In the genomic region with DNA sequence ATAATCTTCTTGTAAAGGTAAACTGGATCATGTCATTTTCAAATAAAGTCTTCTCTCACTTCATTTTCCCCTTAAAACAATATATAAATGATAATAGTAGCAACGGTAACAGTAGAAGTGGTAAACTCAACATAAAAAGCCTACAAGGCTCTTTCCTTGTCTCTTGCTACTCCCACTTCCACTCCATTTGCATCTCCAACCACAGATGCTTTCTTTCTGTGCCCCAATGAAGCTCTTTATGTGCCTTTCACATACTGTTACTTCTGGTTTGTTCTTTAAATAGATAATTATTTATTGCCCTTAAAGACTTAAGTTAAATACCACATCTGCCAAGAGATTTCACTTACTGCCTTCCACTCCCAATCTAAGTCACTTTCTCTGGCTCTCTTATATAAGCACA, we compare ENCODE assay signal across 26 cellular contexts.
DNase-seq lines count a peak whose midpoint lies in the region; ATAC-seq, FAIRE-seq and TF ChIP-seq lines count a peak whose summit lies in the region.
"Had no signal": no experiment of that assay in that cellular context is flagged by ENCODE, and none has a peak within 500 bp of the region (broad histone marks: within the 10 kb centered on the region; RNA-seq: fewer than 3 reads in every experiment).

No MANE protein-coding gene starts in this region.

- H4K20me1 ChIP-seq in K562 (replicated peaks; ENCODE audit: control insufficient read depth, insufficient read depth, low read length), result no peaks in the 10 kb centered on the region
- H4K20me1 ChIP-seq in GM23338 (replicated peaks; ENCODE audit: insufficient read depth), result no peaks in the 10 kb centered on the region
- H4K20me1 ChIP-seq: BLaER1 had no signal

- intact Hi-C loops in K562 (cut with micrococcal nuclease), result no loop called here
- intact Hi-C loops in activated naive CD4-positive, alpha-beta T cell treated with anti-CD3 and anti-CD28 coated beads for 36 hours (cut with micrococcal nuclease), result no loop called here

- peaks cover 9 to 22% of the 10 kb centered on the region in 2 experiments; a peak in 4 of 5 replicates for H3K4me1 ChIP-seq in K562 (replicated peaks in 1 of 2; ENCODE audit: control insufficient read depth in 2 of 2, insufficient read depth in 2 of 2, low read length in 2 of 2)
- H3K4me1 ChIP-seq in GM23338 (ENCODE audit: insufficient read depth), result peaks cover 18% of the 10 kb centered on the region
- H3K4me1 ChIP-seq: BLaER1, Peyer's patch, suprapubic skin had no signal

- H3K27ac Mint-ChIP-seq in activated naive CD4-positive, alpha-beta T cell treated with anti-CD3 and anti-CD28 coated beads for 36 hours, result no peak overlapping the region
- H3K27ac Mint-ChIP-seq in GM23338, result no peak overlapping the region
- H3K27ac Mint-ChIP-seq: activated CD4-positive, alpha-beta T cell treated with anti-CD3 and anti-CD28 coated beads, Interleukin-2, amount 10 ng/mL, durations not matched to agents 7 days and 5 days; brain; naive thymus-derived CD8-positive, alpha-beta T cell had no signal

- peaks cover 35% of the 10 kb centered on the region for H3K9me3 ChIP-seq in K562 (replicated peaks; ENCODE audit: control insufficient read depth, insufficient read depth, low read depth, low read length)
- H3K9me3 ChIP-seq: BLaER1, Peyer's patch, suprapubic skin had no signal

- no peaks in the 10 kb centered on the region for H3K9me1 ChIP-seq in K562 (ENCODE audit: control insufficient read depth, insufficient read depth, low read length)

- H3K9me2 ChIP-seq in GM23338 (ENCODE audit: insufficient read depth), result no peaks in the 10 kb centered on the region

- TF ChIP-seq RAD21 in K562 (CRISPR knock-in tag; conservative IDR thresholded peaks at IDR 0.05 in 1 of 2, IDR thresholded peaks at IDR 0.05 in 1 of 2), result no peak

- H3K4me3 ChIP-seq in K562, result no peak overlapping the region
- H3K4me3 ChIP-seq in foreskin fibroblast (ENCODE audit: low read depth in 1 of 2, low read length in 2 of 2), result no peak overlapping the region
- no peak overlapping the region for H3K4me3 ChIP-seq in GM23338
- H3K4me3 ChIP-seq: BLaER1, Peyer's patch, suprapubic skin had no signal

- peak; percentile 58 for ATAC-seq in GM18873 (IDR thresholded peaks at IDR 0.05; ENCODE audit: low FRiP score, unreplicated experiment)
- ATAC-seq in HG03457 (IDR thresholded peaks at IDR 0.05; ENCODE audit: unreplicated experiment), result peak; percentile 66
- ATAC-seq in K562, result no peak
- no peak for ATAC-seq in GM23338
- ATAC-seq: activated T-cell treated with anti-CD3 and anti-CD28 coated beads, Interleukin-2, amount 50 U/mL, for 4 hours; naive thymus-derived CD8-positive, alpha-beta T cell had no signal

- TF ChIP-seq EP300 in K562 (IDR thresholded peaks at IDR 0.05; ENCODE audit: low read length), result no peak

- H2AFZ ChIP-seq in K562 (ENCODE audit: low read depth, low read length) (no peak overlapping the region), GM23338 (no peak overlapping the region)

- H3K79me2 ChIP-seq in K562 (ENCODE audit: control insufficient read depth, insufficient read depth, low read length) (peaks cover 82% of the 10 kb centered on the region), GM23338 (replicated peaks; ENCODE audit: insufficient read depth) (no peaks in the 10 kb centered on the region)

- WGBS in K562 (ENCODE audit: insufficient coverage, low coverage, missing lambda C conversion rate), result 78% methylated on average over 1 of the region's 1 CpG

- FAIRE-seq in H54 (lab: Jason Lieb, UNC) (peak; percentile 33), K562 (lab: Jason Lieb, UNC) (no peak)

- TF ChIP-seq POLR2A in H54 (IDR thresholded peaks at IDR 0.05; ENCODE audit: low read depth, low read length) (no peak), K562 (conservative IDR thresholded peaks at IDR 0.05) (no peak)

- H3K4me1 Mint-ChIP-seq in activated naive CD4-positive, alpha-beta T cell treated with anti-CD3 and anti-CD28 coated beads for 36 hours (ENCODE audit: low read depth), result no peaks in the 10 kb centered on the region
- H3K4me1 Mint-ChIP-seq in GM23338, result peaks cover 15% of the 10 kb centered on the region
- H3K4me1 Mint-ChIP-seq: activated CD4-positive, alpha-beta T cell treated with anti-CD3 and anti-CD28 coated beads, Interleukin-2, amount 10 ng/mL, durations not matched to agents 7 days and 5 days; naive thymus-derived CD8-positive, alpha-beta T cell had no signal

- no peak overlapping the region for H3K4me3 Mint-ChIP-seq in activated naive CD4-positive, alpha-beta T cell treated with anti-CD3 and anti-CD28 coated beads for 36 hours
- no peak overlapping the region for H3K4me3 Mint-ChIP-seq in GM23338
- H3K4me3 Mint-ChIP-seq: activated CD4-positive, alpha-beta T cell treated with anti-CD3 and anti-CD28 coated beads, Interleukin-2, amount 10 ng/mL, durations not matched to agents 7 days and 5 days; activated T-cell treated with anti-CD3 and anti-CD28 coated beads, Interleukin-2, amount 50 U/mL, for 4 hours; brain; naive thymus-derived CD8-positive, alpha-beta T cell had no signal

- POLR2A ChIA-PET in K562 (lab: Yijun Ruan, JAX), result no interaction called here

- H3K27me3 Mint-ChIP-seq in activated naive CD4-positive, alpha-beta T cell treated with anti-CD3 and anti-CD28 coated beads for 36 hours (ENCODE audit: low read depth), result no peaks in the 10 kb centered on the region
- no peaks in the 10 kb centered on the region for H3K27me3 Mint-ChIP-seq in GM23338 (ENCODE audit: insufficient read depth, low read depth, poor library complexity)
- H3K27me3 Mint-ChIP-seq: activated CD4-positive, alpha-beta T cell treated with anti-CD3 and anti-CD28 coated beads, Interleukin-2, amount 10 ng/mL, durations not matched to agents 7 days and 5 days; naive thymus-derived CD8-positive, alpha-beta T cell had no signal

- H3K36me3 Mint-ChIP-seq in activated naive CD4-positive, alpha-beta T cell treated with anti-CD3 and anti-CD28 coated beads for 36 hours (ENCODE audit: low read depth), result no peaks in the 10 kb centered on the region
- H3K36me3 Mint-ChIP-seq in GM23338 (ENCODE audit: low read depth), result no peaks in the 10 kb centered on the region
- H3K36me3 Mint-ChIP-seq: brain had no signal

- H3K27me3 ChIP-seq in K562 (ENCODE audit: control insufficient read depth in 2 of 2, insufficient read depth in 2 of 2, low read length in 2 of 2), result no peaks in the 10 kb centered on the region
- no peaks in the 10 kb centered on the region for H3K27me3 ChIP-seq in GM23338 (ENCODE audit: insufficient read depth)
- H3K27me3 ChIP-seq: BLaER1, Peyer's patch, suprapubic skin had no signal

- H3K4me2 ChIP-seq in K562 (ENCODE audit: insufficient read depth, low read length), result no peak overlapping the region
- H3K4me2 ChIP-seq in GM23338, result no peak overlapping the region
- H3K4me2 ChIP-seq: BLaER1 had no signal

- H3K27ac ChIP-seq in K562 (ENCODE audit: extremely low read depth, low read depth, low read length) (peak overlapping the region; percentile 25; the same call in 2 of the 3 replicates), GM23338 (ENCODE audit: low read depth) (no peak overlapping the region)
- H3K27ac ChIP-seq: BLaER1, HL-60, Peyer's patch, suprapubic skin had no signal

- DNase-seq in H54 (ENCODE audit: insufficient read length, low spot score) (no peak), K562 (ENCODE audit: extremely low read depth in 1 of 4, low spot score in 3 of 4) (no peak), foreskin fibroblast (no peak), NCI-H69 (lab: John Stamatoyannopoulos, UW) (no peak), GM23338 (ENCODE audit: low spot score) (no peak)
- no peak for DNase-seq in activated naive CD4-positive, alpha-beta T cell treated with anti-CD3 and anti-CD28 coated beads for 36 hours
- DNase-seq: activated CD4-positive, alpha-beta T cell treated with anti-CD3 and anti-CD28 coated beads, Interleukin-2, amount 10 ng/mL, durations not matched to agents 7 days and 5 days; activated naive CD4-positive, alpha-beta T cell; activated T-cell treated with anti-CD3 and anti-CD28 coated beads, Interleukin-2, amount 50 U/mL, for 4 hours; DMS79; GDM1; islet precursor cell; naive thymus-derived CD8-positive, alpha-beta T cell; NCI-H1092 treated with DMSO at 0.1 percent for 48 hours; NCI-H2029; NCI-H524 treated with DMSO at 0.1 percent for 48 hours; Peyer's patch; SIG-M5; stimulated activated CD4-positive, alpha-beta T cell treated with anti-CD3 and anti-CD28 coated beads, Interleukin-15, amount 100 ng/mL, for 24 hours; stimulated activated naive CD4-positive, alpha-beta T cell had no signal

- in situ Hi-C loops in K562 (cut with MboI), result no loop called here

- no peak overlapping the region for H3K9ac ChIP-seq in K562 (ENCODE audit: insufficient read depth in 1 of 2, low read depth in 2 of 2, low read length in 2 of 2)
- H3K9ac ChIP-seq: BLaER1 had no signal

- CTCF ChIA-PET in K562 (lab: Yijun Ruan, JAX; ENCODE audit: low intra/inter-chr PET ratio), result no interaction called here
- CTCF ChIA-PET in activated naive CD4-positive, alpha-beta T cell treated with anti-CD3 and anti-CD28 coated beads for 36 hours (lab: Charles Lee), result no interaction called here

- BruUV-seq in K562 (replicated peaks; lab: Mats Ljungman, UMichigan), result no TSS peak

- no peak for TF ChIP-seq CTCF in K562 (IDR thresholded peaks at IDR 0.05 in 2 of 3, conservative IDR thresholded peaks at IDR 0.05 in 1 of 3; ENCODE audit: insufficient read depth in 2 of 3, low read depth in 1 of 3, low read length in 3 of 3)
- TF ChIP-seq CTCF in foreskin fibroblast (IDR thresholded peaks at IDR 0.05; ENCODE audit: low read depth, low read length), result no peak
- TF ChIP-seq CTCF in GM23338 (conservative IDR thresholded peaks at IDR 0.05; ENCODE audit: low read depth in 2 of 2), result no peak

- H3F3A ChIP-seq in GM23338 (replicated peaks; ENCODE audit: low read depth), result no peaks in the 10 kb centered on the region

- H3K36me3 ChIP-seq in K562 (ENCODE audit: control insufficient read depth, insufficient read depth, low read length) (peaks cover 78% of the 10 kb centered on the region), GM23338 (ENCODE audit: insufficient read depth) (no peaks in the 10 kb centered on the region)
- H3K36me3 ChIP-seq: BLaER1, Peyer's patch, suprapubic skin had no signal

- no peaks in the 10 kb centered on the region for H3K9me3 Mint-ChIP-seq in activated naive CD4-positive, alpha-beta T cell treated with anti-CD3 and anti-CD28 coated beads for 36 hours
- no peaks in the 10 kb centered on the region; the same call in 2 of the 3 replicates for H3K9me3 Mint-ChIP-seq in GM23338
- H3K9me3 Mint-ChIP-seq: activated CD4-positive, alpha-beta T cell treated with anti-CD3 and anti-CD28 coated beads, Interleukin-2, amount 10 ng/mL, durations not matched to agents 7 days and 5 days; activated T-cell treated with anti-CD3 and anti-CD28 coated beads, Interleukin-2, amount 50 U/mL, for 4 hours; brain; naive thymus-derived CD8-positive, alpha-beta T cell had no signal

TF ChIP-seq in K562, 482 proteins besides CTCF, POLR2A, EP300 and RAD21 (continues in another document):
- TF ChIP-seq NCOA1 (IDR thresholded peaks at IDR 0.05; ENCODE audit: low read depth) (no peak), ZNF766 (CRISPR knock-in tag; conservative IDR thresholded peaks at IDR 0.05) (no peak), SUPT5H (IDR thresholded peaks at IDR 0.05) (no peak)

TF ChIP-seq in GM23338, 12 proteins besides CTCF, POLR2A, EP300 and RAD21 (continues in another document):
- TF ChIP-seq JUNB (IDR thresholded peaks at IDR 0.05; ENCODE audit: unreplicated experiment) (no peak), NANOG (IDR thresholded peaks at IDR 0.05; ENCODE audit: borderline replicate concordance) (no peak)

Comparison
In these comparisons a context has a peak if more than half of its experiments do, and no peak if none do; other contexts are left out.
1. ATAC-seq: peak in GM18873 (single experiment) and HG03457 (single experiment); none in K562 (single experiment) and GM23338 (single experiment).